Comparison of ENCODE assay signal across 19 cellular contexts in genomic region chr13:20106751-20107150, GRCh38. TPM values are rescaled to one million over a fixed set of nuclear protein-coding genes. Genes with fewer than 3 reads are reported as not detected.
"Had no signal": no experiment of that assay in that cellular context is flagged by ENCODE, and none has a peak within 500 bp of the region (broad histone marks: within the 10 kb centered on the region; RNA-seq: fewer than 3 reads in every experiment).

No MANE protein-coding gene starts in this region.

- H3K36me3 ChIP-seq: adrenal gland, gastroesophageal sphincter, heart right ventricle, stomach, upper lobe of right lung had no signal

- H3K9me3 Mint-ChIP-seq: activated naive CD4-positive, alpha-beta T cell treated with anti-CD3 and anti-CD28 coated beads, Interleukin-2, amount 50 U/mL, for 24 hours; endodermal cell; mesothelial cell of epicardium; nephron progenitor cell had no signal

- H3K4me3 ChIP-seq: adrenal gland, dorsolateral prefrontal cortex, gastroesophageal sphincter, heart right ventricle, lung, stomach, testis, upper lobe of right lung had no signal

- H3K4me3 Mint-ChIP-seq: activated naive CD4-positive, alpha-beta T cell treated with anti-CD3 and anti-CD28 coated beads, Interleukin-2, amount 50 U/mL, for 24 hours; endodermal cell; mesothelial cell of epicardium; nephron progenitor cell had no signal

- H3K36me3 Mint-ChIP-seq: activated naive CD4-positive, alpha-beta T cell treated with anti-CD3 and anti-CD28 coated beads, Interleukin-2, amount 50 U/mL, for 24 hours; mesothelial cell of epicardium had no signal

- ATAC-seq: gastroesophageal sphincter, heart right ventricle, left colon, upper lobe of right lung had no signal

- H3K27ac Mint-ChIP-seq: activated naive CD4-positive, alpha-beta T cell treated with anti-CD3 and anti-CD28 coated beads, Interleukin-2, amount 50 U/mL, for 24 hours; endodermal cell; mesothelial cell of epicardium; nephron progenitor cell had no signal

- H3K9me3 ChIP-seq: adrenal gland, gastroesophageal sphincter, heart right ventricle, stomach, testis, upper lobe of right lung had no signal

- H3K27ac ChIP-seq: adrenal gland, dorsolateral prefrontal cortex, gastroesophageal sphincter, heart right ventricle, stomach, testis, upper lobe of right lung had no signal

- H3K4me1 Mint-ChIP-seq: activated naive CD4-positive, alpha-beta T cell treated with anti-CD3 and anti-CD28 coated beads, Interleukin-2, amount 50 U/mL, for 24 hours had no signal

- DNase-seq: activated CD4-positive, alpha-beta T cell treated with anti-CD3 and anti-CD28 coated beads for 1 hour; activated CD4-positive, alpha-beta T cell treated with anti-CD3 and anti-CD28 coated beads, Interleukin-2, amount 50 U/mL, for 4 hours; activated effector memory CD4-positive, alpha-beta T cell treated with Interleukin-2 at 50 U/mL for 16 hours; activated T-cell treated with anti-CD3 and anti-CD28 coated beads, Interleukin-2, amount 50 U/mL, for 1 hour; adrenal gland; dorsolateral prefrontal cortex; endodermal cell; erythroblast; heart right ventricle; left colon; nephron progenitor cell; stimulated activated CD4-positive, alpha-beta T cell treated with anti-CD3 and anti-CD28 coated beads, Interleukin-2, amount 100 ng/mL, for 24 hours; stomach; testis; upper lobe of right lung had no signal

- H3K27me3 ChIP-seq: testis had no signal

- H3K4me1 ChIP-seq: gastroesophageal sphincter, testis, upper lobe of right lung had no signal

RNA-seq across cellular contexts. Expression of gene GJA3, which starts 54.1 kb away (rescaled TPM):
- total RNA-seq: adrenal gland, left colon, upper lobe of right lung had no signal
